Comparison of ENCODE assay signal across 8 cellular contexts in genomic region chr4:15656038-15656470, GRCh38. TPM values are rescaled to one million over a fixed set of nuclear protein-coding genes. Genes with fewer than 3 reads are reported as not detected.
DNase-seq lines count a peak whose midpoint lies in the region; ATAC-seq and TF ChIP-seq lines count a peak whose summit lies in the region.

No MANE protein-coding gene starts in this region.

- 78% methylated on average over 12 of the region's 12 CpGs for WGBS in HUES64

- H3K36me3 ChIP-seq in A673 (ENCODE audit: insufficient read depth, low read length, poor library complexity, severe bottlenecking) (no peaks in the 10 kb centered on the region), HUES64 (ENCODE audit: insufficient read depth, low read length) (peaks cover 15% of the 10 kb centered on the region; the same call in 1 of the 2 replicates), subcutaneous abdominal adipose tissue (ENCODE audit: control insufficient read depth in 5 of 5, insufficient read depth in 5 of 5, low read length in 5 of 5) (no peaks in the 10 kb centered on the region)

- BruUV-seq in A673 (replicated peaks; lab: Mats Ljungman, UMichigan), result no TSS peak

- no peak for TF ChIP-seq CTCF in A673 (conservative IDR thresholded peaks at IDR 0.05; ENCODE audit: low read depth, low read length)

- peak overlapping the region; percentile 99 for H3K9ac ChIP-seq in HUES64 (ENCODE audit: low read depth, low read length)
- peak overlapping the region; percentile 78 to 98 (median 96) for H3K9ac ChIP-seq in subcutaneous abdominal adipose tissue (ENCODE audit: low read length in 5 of 5)

- POLR2A ChIA-PET in A673 (lab: Charles Lee; ENCODE audit: low non-redundant PET), result no interaction called here

- H3K4me3 ChIP-seq in A673 (ENCODE audit: low read depth, low read length, poor library complexity, severe bottlenecking), result peak overlapping the region; percentile 73
- H3K4me3 ChIP-seq in HUES64 (ENCODE audit: low read length), result peak overlapping the region; percentile 76
- H3K4me3 ChIP-seq in subcutaneous abdominal adipose tissue (ENCODE audit: low read depth in 1 of 5, low read length in 5 of 5), result peak overlapping the region; percentile 68 to 90 (median 74)

- H3K4me1 ChIP-seq in A673 (ENCODE audit: insufficient read depth, low read length, poor library complexity, severe bottlenecking), result peaks cover 41% of the 10 kb centered on the region
- peaks cover 34% of the 10 kb centered on the region for H3K4me1 ChIP-seq in HUES64 (ENCODE audit: insufficient read depth, low read length)
- H3K4me1 ChIP-seq in subcutaneous abdominal adipose tissue (ENCODE audit: control insufficient read depth in 5 of 5, insufficient read depth in 5 of 5, low read length in 5 of 5), result peaks cover 5 to 71% (median 55%) of the 10 kb centered on the region in 5 donors

- no peak for ATAC-seq in HG03354 (IDR thresholded peaks at IDR 0.05; ENCODE audit: poor library complexity, severe bottlenecking, unreplicated experiment)

- H3K9me3 ChIP-seq in A673 (ENCODE audit: low read depth, low read length, poor library complexity, severe bottlenecking) (no peaks in the 10 kb centered on the region), HUES64 (ENCODE audit: insufficient read depth, low read depth, low read length) (no peaks in the 10 kb centered on the region), subcutaneous abdominal adipose tissue (ENCODE audit: control insufficient read depth in 5 of 5, low read length in 5 of 5) (no peaks in the 10 kb centered on the region)

- CTCF ChIA-PET in A673 (lab: Charles Lee), result no interaction called here

- H3K27ac ChIP-seq in A673 (ENCODE audit: low read depth, low read length, poor library complexity, severe bottlenecking), result peak overlapping the region; percentile 94
- H3K27ac ChIP-seq in HUES64 (ENCODE audit: low read depth, low read length), result peak overlapping the region; percentile 98
- H3K27ac ChIP-seq in subcutaneous abdominal adipose tissue (ENCODE audit: low read depth, low read length), result peak overlapping the region; percentile 99

- H3K27me3 ChIP-seq in A673 (replicated peaks; ENCODE audit: insufficient read depth, low read depth, low read length, poor library complexity) (no peaks in the 10 kb centered on the region), HUES64 (ENCODE audit: insufficient read depth, low read length) (no peaks in the 10 kb centered on the region), subcutaneous abdominal adipose tissue (ENCODE audit: control insufficient read depth in 5 of 5, insufficient read depth in 4 of 5, low read length in 5 of 5) (no peaks in the 10 kb centered on the region)

- intact Hi-C loops in A673 (cut with micrococcal nuclease; ENCODE audit: unreplicated experiment), result no loop called here

- no peak for DNase-seq in A673 (ENCODE audit: low spot score)
- DNase-seq in amniotic epithelial cell (ENCODE audit: low read depth), result peak; percentile 45
- peak; percentile 62 for DNase-seq in islet precursor cell
- DNase-seq in HuH-7.5 (ENCODE audit: low spot score), result no peak
- no peak for DNase-seq in SKM-1 treated with dmso at 0.1 percent for 144 hours (lab: John Stamatoyannopoulos, UW; ENCODE audit: unreplicated experiment)

RNA-seq across cellular contexts. Expression of gene FBXL5, which starts 0.9 kb away (rescaled TPM):
- total RNA-seq in A673 (2021), result 59.7 and 60.1 TPM in 2 replicates
- 47.1 TPM for polyA plus RNA-seq in HUES64 (2013, experiment 1 of 2)
- polyA plus RNA-seq in HUES64 (2013, experiment 2 of 2), result 51.2 TPM

RNA-seq across cellular contexts. Expression of gene FAM200B, which starts 25.6 kb away (rescaled TPM):
- total RNA-seq in A673 (2021), result 27.4 and 29.0 TPM in 2 replicates
- polyA plus RNA-seq in HUES64 (2013, experiment 1 of 2), result 26.5 TPM
- polyA plus RNA-seq in HUES64 (2013, experiment 2 of 2), result 27.7 TPM

RNA-seq across cellular contexts. Expression of gene BST1, which starts 46.8 kb away (rescaled TPM):
- 2.1 and 2.4 TPM in 2 replicates for total RNA-seq in A673 (2021)
- 0.45 TPM for polyA plus RNA-seq in HUES64 (2013, experiment 1 of 2)
- 0.82 TPM for polyA plus RNA-seq in HUES64 (2013, experiment 2 of 2)

Comparison
In these comparisons a context has a peak if more than half of its experiments do, and no peak if none do; other contexts are left out.
1. DNase-seq: peak in amniotic epithelial cell (single experiment) and islet precursor cell (single experiment); none in A673 (single experiment), HuH-7.5 (single experiment) and SKM-1 treated with dmso at 0.1 percent for 144 hours (single experiment).
2. Peak in every context shown above with its lines, with median percentiles within 50 percentile points of each other: H3K27ac ChIP-seq and H3K4me3 ChIP-seq.